26 cellular contexts compared by ENCODE assay signal in genomic region chr5:147995846-147996245, GRCh38.
"Had no signal": no experiment of that assay in that cellular context is flagged by ENCODE, and none has a peak within 500 bp of the region (broad histone marks: within the 10 kb centered on the region; RNA-seq: fewer than 3 reads in every experiment).

No MANE protein-coding gene starts in this region.

- H3K4me3 ChIP-seq: stomach, suprapubic skin, testis, thoracic aorta, thyroid gland, tibial artery, tibial nerve, transverse colon, upper lobe of left lung, upper lobe of right lung, uterus, vagina had no signal

- ATAC-seq: stimulated activated effector memory CD8-positive, alpha-beta T cell treated with anti-CD3 and anti-CD28 coated beads, Interleukin-12 subunit alpha, Interleukin-12 subunit beta, amount 100 ng/mL, for 72 hours; stimulated activated memory B cell treated with anti-CD40 and anti-IgM and Interleukin-4, amounts not matched to agents 10 μg/mL and 1 μg/mL and 100 μg/mL, for 72 hours; stimulated activated naive B cell treated with anti-CD40 and anti-IgM and Interleukin-4, amounts not matched to agents 10 μg/mL and 1 μg/mL and 100 μg/mL, for 72 hours; stimulated activated naive CD8-positive, alpha-beta T cell treated with anti-CD3 and anti-CD28 coated beads, Interleukin-15, amount 100 ng/mL, for 72 hours; stimulated activated naive CD8-positive, alpha-beta T cell treated with anti-CD3 and anti-CD28 coated beads, Interleukin-15, Interleukin-2, amounts not matched to agents 100 U/mL and 50 U/mL, for 24 hours; upper lobe of right lung had no signal

- H3K36me3 ChIP-seq: stomach, suprapubic skin, thoracic aorta, thyroid gland, tibial artery, tibial nerve, transverse colon, upper lobe of left lung, upper lobe of right lung, uterus, vagina had no signal

- H3K27ac ChIP-seq: stomach, suprapubic skin, testis, thoracic aorta, thyroid gland, tibial artery, tibial nerve, transverse colon, upper lobe of left lung, upper lobe of right lung, uterus, vagina had no signal

- H3K4me1 ChIP-seq: stomach, suprapubic skin, testis, thyroid gland, tibial artery, tibial nerve, transverse colon, upper lobe of left lung, upper lobe of right lung, uterus, vagina had no signal

- H3K9me3 ChIP-seq: testis, thoracic aorta, thyroid gland, uterus, vagina had no signal

- H3K27me3 ChIP-seq: stomach, suprapubic skin, testis, thyroid gland, tibial artery, tibial nerve, transverse colon, upper lobe of left lung, upper lobe of right lung, uterus, vagina had no signal

- DNase-seq: stimulated activated CD4-positive, alpha-beta T cell treated with anti-CD3 and anti-CD28 coated beads, Interleukin-2, amount 100 ng/mL, for 48 hours; stimulated activated CD4-positive, alpha-beta T cell treated with anti-CD3 and anti-CD28 coated beads, Interleukin-4, amount 100 ng/mL, for 1 hour; stimulated activated CD4-positive, alpha-beta T cell treated with anti-CD3 and anti-CD28 coated beads, Interleukin-4, amount 100 ng/mL, for 24 hours; stimulated activated CD4-positive, alpha-beta T cell treated with anti-CD3 and anti-CD28 coated beads, Interleukin-4, amount 100 ng/mL, for 4 hours; stimulated activated CD8-positive, alpha-beta memory T cell treated with anti-CD3 and anti-CD28 coated beads, Interleukin-4, amount 100 ng/mL, for 48 hours; stimulated activated naive B cell treated with anti-CD40 and anti-IgM and Interleukin-4, amounts not matched to agents 10 μg/mL and 1 μg/mL and 100 μg/mL, for 72 hours; stimulated activated naive CD4-positive, alpha-beta T cell; stimulated activated naive CD4-positive, alpha-beta T cell treated with Interleukin-2 at 50 U/mL for 16 hours; stimulated activated naive CD8-positive, alpha-beta T cell treated with anti-CD3 and anti-CD28 coated beads, Interleukin-15, amount 100 ng/mL, for 72 hours; stimulated activated naive CD8-positive, alpha-beta T cell treated with anti-CD3 and anti-CD28 coated beads, Interleukin-15, Interleukin-2, amounts not matched to agents 100 U/mL and 50 U/mL, for 24 hours; stomach; substantia nigra; testis; thyroid gland; tibial artery; transverse colon; trophoblast cell; upper lobe of left lung; upper lobe of right lung; uterus had no signal
